Comparison of ENCODE assay signal across 36 cellular contexts in genomic region chr14:88818018-88818417, GRCh38. TPM values are rescaled to one million over a fixed set of nuclear protein-coding genes. Genes with fewer than 3 reads are reported as not detected.
A peak's percentile ranks its signal among the peaks of the same experiment; 100 is the strongest.
DNase-seq lines count a peak whose midpoint lies in the region; ATAC-seq and TF ChIP-seq lines count a peak whose summit lies in the region.
"Had no signal": no experiment of that assay in that cellular context is flagged by ENCODE, and none has a peak within 500 bp of the region (broad histone marks: within the 10 kb centered on the region; RNA-seq: fewer than 3 reads in every experiment).

No MANE protein-coding gene starts in this region.

- intact Hi-C loops in colonic mucosa (cut with DNase I) = no loop called here

- no peak overlapping the region for H3K27ac Mint-ChIP-seq in memory B cell
- H3K27ac Mint-ChIP-seq in activated CD4-positive, alpha-beta T cell treated with anti-CD3 and anti-CD28 coated beads, Interleukin-2, amount 10 ng/mL, durations not matched to agents 7 days and 5 days = no peak overlapping the region
- H3K27ac Mint-ChIP-seq: activated naive CD4-positive, alpha-beta T cell treated with anti-CD3 and anti-CD28 coated beads, Interleukin-2, amount 50 U/mL, for 24 hours; B cell; CD8-positive, alpha-beta T cell; HFFc6; IgD-negative memory B cell; naive B cell; stimulated activated naive CD8-positive, alpha-beta T cell treated with anti-CD3 and anti-CD28 coated beads, Interleukin-15, Interleukin-2, amounts not matched to agents 100 ng/mL and 50 ng/mL, for 24 hours had no signal

- CTCF ChIA-PET in activated CD4-positive, alpha-beta T cell treated with anti-CD3 and anti-CD28 coated beads, Interleukin-2, amount 10 ng/mL, durations not matched to agents 7 days and 5 days (lab: Charles Lee) = interaction anchor here (0.8 kb wide), 1 partner anchor 32 kb away, joined by 3 read pairs; no protein-coding TSS in a partner anchor

- no peak overlapping the region for H3K27ac ChIP-seq in colonic mucosa
- H3K27ac ChIP-seq: brain microvascular endothelial cell, dorsolateral prefrontal cortex, gastrocnemius medialis, right atrium auricular region, thoracic aorta, uterus had no signal

- peaks cover 14% of the 10 kb centered on the region for H3K27me3 Mint-ChIP-seq in memory B cell
- peaks cover 26% of the 10 kb centered on the region for H3K27me3 Mint-ChIP-seq in activated CD4-positive, alpha-beta T cell treated with anti-CD3 and anti-CD28 coated beads, Interleukin-2, amount 10 ng/mL, durations not matched to agents 7 days and 5 days

- H3K36me3 Mint-ChIP-seq in memory B cell = no peaks in the 10 kb centered on the region
- H3K36me3 Mint-ChIP-seq in activated CD4-positive, alpha-beta T cell treated with anti-CD3 and anti-CD28 coated beads, Interleukin-2, amount 10 ng/mL, durations not matched to agents 7 days and 5 days (ENCODE audit: low read depth) = no peaks in the 10 kb centered on the region
- H3K36me3 Mint-ChIP-seq: activated naive CD4-positive, alpha-beta T cell treated with anti-CD3 and anti-CD28 coated beads, Interleukin-2, amount 50 U/mL, for 24 hours; CD8-positive, alpha-beta T cell; IgD-negative memory B cell; naive B cell had no signal

- POLR2A ChIA-PET in activated CD4-positive, alpha-beta T cell treated with anti-CD3 and anti-CD28 coated beads, Interleukin-2, amount 10 ng/mL, durations not matched to agents 7 days and 5 days (lab: Charles Lee) = no interaction called here

- no peaks in the 10 kb centered on the region for H3K4me1 ChIP-seq in colonic mucosa
- H3K4me1 ChIP-seq: gastrocnemius medialis, right atrium auricular region, uterus had no signal

- no peaks in the 10 kb centered on the region for H3K27me3 ChIP-seq in colonic mucosa
- H3K27me3 ChIP-seq: brain microvascular endothelial cell, dorsolateral prefrontal cortex, gastrocnemius medialis, right atrium auricular region, uterus had no signal

- no peaks in the 10 kb centered on the region for H3K9me3 Mint-ChIP-seq in memory B cell
- H3K9me3 Mint-ChIP-seq in activated CD4-positive, alpha-beta T cell treated with anti-CD3 and anti-CD28 coated beads, Interleukin-2, amount 10 ng/mL, durations not matched to agents 7 days and 5 days = no peaks in the 10 kb centered on the region
- H3K9me3 Mint-ChIP-seq: activated naive CD4-positive, alpha-beta T cell treated with anti-CD3 and anti-CD28 coated beads, Interleukin-2, amount 50 U/mL, for 24 hours; CD8-positive, alpha-beta T cell; HFFc6; naive B cell; stimulated activated naive CD8-positive, alpha-beta T cell treated with anti-CD3 and anti-CD28 coated beads, Interleukin-15, Interleukin-2, amounts not matched to agents 100 ng/mL and 50 ng/mL, for 24 hours had no signal

- peak; percentile 23 for DNase-seq in GM13977 (ENCODE audit: low spot score)
- DNase-seq in memory B cell (ENCODE audit: low spot score in 2 of 2) = no peak
- DNase-seq in activated CD4-positive, alpha-beta T cell treated with anti-CD3 and anti-CD28 coated beads, Interleukin-2, amount 10 ng/mL, durations not matched to agents 7 days and 5 days = no peak
- DNase-seq in DMS79 treated with DMSO at 0.1 percent for 48 hours (lab: John Stamatoyannopoulos, UW) = no peak
- DNase-seq in colonic mucosa = no peak
- DNase-seq: activated CD4-positive, alpha-beta T cell treated with anti-CD3 and anti-CD28 coated beads for 4 hours; activated CD8-positive, alpha-beta memory T cell treated with anti-CD3 and anti-CD28 coated beads for 24 hours; amniotic stem cell; brain microvascular endothelial cell; CD8-positive, alpha-beta T cell; cerebellar nuclear complex; DMS153; dorsolateral prefrontal cortex; gastrocnemius medialis; HFFc6; midbrain; naive B cell; NCI-H1092; NCI-H1694 treated with DMSO at 0.1 percent for 48 hours; NCI-H82; posterior cingulate gyrus; SIG-M5; stimulated activated CD4-positive, alpha-beta T cell treated with anti-CD3 and anti-CD28 coated beads, Interleukin-1b, Interleukin-23, amount 100 ng/mL, for 48 hours; SW 1271; uterus had no signal

- H3K9me3 ChIP-seq in colonic mucosa = no peaks in the 10 kb centered on the region
- H3K9me3 ChIP-seq: gastrocnemius medialis, right atrium auricular region, thoracic aorta, uterus had no signal

- in situ Hi-C loops in GM13977 (cut with MboI; ENCODE audit: low pct_unique_long_range_greater_than_20kb, low sequenced_read_pairs, unreplicated experiment) = no loop called here

- ATAC-seq in GM21529 (IDR thresholded peaks at IDR 0.05; ENCODE audit: unreplicated experiment) (peak; percentile 61), HG03159 (IDR thresholded peaks at IDR 0.05; ENCODE audit: unreplicated experiment) (peak; percentile 83), memory B cell (ENCODE audit: low read depth) (peak; percentile 47), GM21390 (IDR thresholded peaks at IDR 0.05; ENCODE audit: unreplicated experiment) (no peak)
- ATAC-seq: CD8-positive, alpha-beta T cell; gastrocnemius medialis had no signal

- no peak overlapping the region for H3K9ac ChIP-seq in colonic mucosa (ENCODE audit: low read depth in 2 of 2, low read length in 2 of 2)

- no peak overlapping the region for H3K4me3 Mint-ChIP-seq in memory B cell
- no peak overlapping the region for H3K4me3 Mint-ChIP-seq in activated CD4-positive, alpha-beta T cell treated with anti-CD3 and anti-CD28 coated beads, Interleukin-2, amount 10 ng/mL, durations not matched to agents 7 days and 5 days
- H3K4me3 Mint-ChIP-seq: activated naive CD4-positive, alpha-beta T cell treated with anti-CD3 and anti-CD28 coated beads, Interleukin-2, amount 50 U/mL, for 24 hours; B cell; CD8-positive, alpha-beta T cell; HFFc6; naive B cell; stimulated activated naive CD8-positive, alpha-beta T cell treated with anti-CD3 and anti-CD28 coated beads, Interleukin-15, Interleukin-2, amounts not matched to agents 100 ng/mL and 50 ng/mL, for 24 hours had no signal

- TF ChIP-seq CTCF in GM13977 (IDR thresholded peaks at IDR 0.05; ENCODE audit: extremely low read depth, insufficient read depth, missing control alignments) (no peak), colonic mucosa (IDR thresholded peaks at IDR 0.05) (no peak)

- peaks cover 2% of the 10 kb centered on the region for H3K4me1 Mint-ChIP-seq in memory B cell
- H3K4me1 Mint-ChIP-seq in activated CD4-positive, alpha-beta T cell treated with anti-CD3 and anti-CD28 coated beads, Interleukin-2, amount 10 ng/mL, durations not matched to agents 7 days and 5 days = no peaks in the 10 kb centered on the region
- H3K4me1 Mint-ChIP-seq: activated naive CD4-positive, alpha-beta T cell treated with anti-CD3 and anti-CD28 coated beads, Interleukin-2, amount 50 U/mL, for 24 hours had no signal

- H3K36me3 ChIP-seq in colonic mucosa = no peaks in the 10 kb centered on the region
- H3K36me3 ChIP-seq: brain microvascular endothelial cell, gastrocnemius medialis, right atrium auricular region, thoracic aorta, uterus had no signal

- H3K4me3 ChIP-seq in colonic mucosa = no peak overlapping the region
- H3K4me3 ChIP-seq: dorsolateral prefrontal cortex, gastrocnemius medialis, right atrium auricular region, smooth muscle cell, thoracic aorta, uterus had no signal

RNA-seq across cellular contexts. Expression of gene TTC8, which starts 6.4 kb away (rescaled TPM):
- 1 to 10 TPM in 1 of 2 experiments, under 1 TPM in 1; 0.79 to 1.5 TPM for total RNA-seq in activated CD4-positive, alpha-beta T cell treated with anti-CD3 and anti-CD28 coated beads, Interleukin-2, amount 10 ng/mL, durations not matched to agents 7 days and 5 days
- 10 to 100 TPM; 13.5 to 17.1 TPM for total RNA-seq in colonic mucosa

RNA-seq across cellular contexts. Expression of gene EML5, which starts 25.3 kb away (rescaled TPM):
- 1 to 10 TPM; 2.6 TPM for total RNA-seq in activated CD4-positive, alpha-beta T cell treated with anti-CD3 and anti-CD28 coated beads, Interleukin-2, amount 10 ng/mL, durations not matched to agents 7 days and 5 days
- total RNA-seq in colonic mucosa = 1 to 10 TPM in 1 of 2 donors, under 1 TPM in 1; 0.93 to 1.2 TPM
- total RNA-seq: G401 had no signal

Comparison
In these comparisons a context has a peak if more than half of its experiments do, and no peak if none do; other contexts are left out.
1. RNA of gene TTC8, which starts 6.4 kb away (total RNA-seq): 13.5 to 17.1 TPM in colonic mucosa; 0.79 to 1.5 TPM in activated CD4-positive, alpha-beta T cell treated with anti-CD3 and anti-CD28 coated beads, Interleukin-2, amount 10 ng/mL, durations not matched to agents 7 days and 5 days; every median in the first group is over 4 times any median in the second.